ENCODE assay signal across 26 cellular contexts in the genomic region with DNA sequence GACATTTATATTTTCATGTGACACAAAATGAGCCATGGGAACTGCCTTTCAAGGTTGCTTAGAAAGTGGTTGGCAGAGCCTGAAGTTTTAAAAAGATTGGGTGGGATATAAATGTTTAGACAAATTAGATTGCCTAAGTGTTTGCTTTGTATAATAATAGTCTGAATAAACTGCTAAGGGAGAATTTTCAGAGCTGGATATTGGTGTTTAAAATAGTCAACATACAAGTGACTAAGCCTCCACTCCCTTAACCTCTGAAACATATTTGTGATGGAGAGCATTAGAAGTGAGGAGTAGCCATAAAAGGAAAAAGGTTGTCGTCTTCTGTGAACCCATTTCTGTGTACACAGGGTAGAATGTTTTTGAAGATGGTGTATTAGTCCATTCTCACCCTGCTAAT.
"Had no signal": no experiment of that assay in that cellular context is flagged by ENCODE, and none has a peak within 500 bp of the region (broad histone marks: within the 10 kb centered on the region; RNA-seq: fewer than 3 reads in every experiment).

No MANE protein-coding gene starts in this region.

- H3K36me3 Mint-ChIP-seq: activated CD8-positive, alpha-beta memory T cell treated with anti-CD3 and anti-CD28 coated beads, Interleukin-2, amount 10 ng/mL, durations not matched to agents 7 days and 5 days had no signal

- H3K27me3 ChIP-seq: breast epithelium, MG63 had no signal

- H3K36me3 ChIP-seq: breast epithelium had no signal

- H3K4me1 Mint-ChIP-seq: activated B cell treated with CpG ODN at 0.5 μM for 24 hours; activated CD4-positive, alpha-beta T cell treated with anti-CD3 and anti-CD28 coated beads, Interleukin-2, amount 10 ng/mL, durations not matched to agents 24 days and 14 days; activated CD8-positive, alpha-beta memory T cell treated with anti-CD3 and anti-CD28 coated beads, Interleukin-2, amount 10 ng/mL, durations not matched to agents 7 days and 5 days; activated naive CD8-positive, alpha-beta T cell treated with anti-CD3 and anti-CD28 coated beads, Interleukin-2, amount 50 U/mL, for 24 hours had no signal

- ATAC-seq: activated CD8-positive, alpha-beta memory T cell treated with anti-CD3 and anti-CD28 coated beads, Interleukin-2, amount 10 ng/mL, durations not matched to agents 7 days and 5 days; activated naive CD4-positive, alpha-beta T cell treated with anti-CD3 and anti-CD28 coated beads, Interleukin-2, amount 50 U/mL, for 72 hours; activated naive CD8-positive, alpha-beta T cell treated with anti-CD3 and anti-CD28 coated beads, Interleukin-2, amount 50 U/mL, for 24 hours; T-helper 17 cell had no signal

- H3K4me3 ChIP-seq: breast epithelium, MG63, PC-9 had no signal

- H3K9me3 ChIP-seq: breast epithelium had no signal

- H3K27me3 Mint-ChIP-seq: activated B cell treated with CpG ODN at 0.5 μM for 24 hours; activated CD4-positive, alpha-beta T cell treated with anti-CD3 and anti-CD28 coated beads, Interleukin-2, amount 10 ng/mL, durations not matched to agents 24 days and 14 days; activated CD8-positive, alpha-beta memory T cell treated with anti-CD3 and anti-CD28 coated beads, Interleukin-2, amount 10 ng/mL, durations not matched to agents 7 days and 5 days had no signal

- H3K4me1 ChIP-seq: breast epithelium had no signal

- H3K27ac ChIP-seq: breast epithelium, PC-9 had no signal

- DNase-seq: activated B cell treated with CpG ODN at 0.5 μM for 24 hours; activated CD4-positive, alpha-beta T cell treated with anti-CD3 and anti-CD28 coated beads for 1 hour; activated CD4-positive, alpha-beta T cell treated with anti-CD3 and anti-CD28 coated beads, Interleukin-2, amount 10 ng/mL, durations not matched to agents 24 days and 14 days; activated CD4-positive, alpha-beta T cell treated with anti-CD3 and anti-CD28 coated beads, Interleukin-2, amount 50 U/mL, for 48 hours; activated CD8-positive, alpha-beta memory T cell treated with anti-CD3 and anti-CD28 coated beads, Interleukin-2, amount 10 ng/mL, durations not matched to agents 7 days and 5 days; activated effector memory CD4-positive, alpha-beta T cell treated with Interleukin-2 at 50 U/mL for 16 hours; activated naive CD4-positive, alpha-beta T cell treated with Interleukin-2 at 50 U/mL for 16 hours; activated naive CD8-positive, alpha-beta T cell treated with anti-CD3 and anti-CD28 coated beads, Interleukin-2, amount 50 U/mL, for 24 hours; activated T-cell treated with anti-CD3 and anti-CD28 coated beads, Interleukin-2, amount 50 U/mL, for 24 hours; amniotic stem cell; caudate nucleus; MG63; MV-4-11; NCI-H1092 treated with DMSO at 0.1 percent for 48 hours; NCI-H1436; NCI-H187; NCI-H2081; NCI-H446; NCI-H524; PC-9; SIG-M5; T-helper 17 cell; T-helper 9 cell had no signal

- H3K4me3 Mint-ChIP-seq: activated B cell treated with CpG ODN at 0.5 μM for 24 hours; activated CD4-positive, alpha-beta T cell treated with anti-CD3 and anti-CD28 coated beads, Interleukin-2, amount 10 ng/mL, durations not matched to agents 24 days and 14 days; activated CD8-positive, alpha-beta memory T cell treated with anti-CD3 and anti-CD28 coated beads, Interleukin-2, amount 10 ng/mL, durations not matched to agents 7 days and 5 days; activated naive CD8-positive, alpha-beta T cell treated with anti-CD3 and anti-CD28 coated beads, Interleukin-2, amount 50 U/mL, for 24 hours; activated T-cell treated with anti-CD3 and anti-CD28 coated beads, Interleukin-2, amount 50 U/mL, for 24 hours; activated T-helper 1 cell treated with anti-CD3 and anti-CD28 coated beads, Interleukin-12 subunit alpha, Interleukin-12 subunit beta, Interleukin-2, Interleukin-4 antibody, amounts not matched to agents 30 ng/mL and 10 ng/mL and 1 ng/mL, durations not matched to agents 14 hours and 24 hours and 36 hours; T-helper 17 cell had no signal

- H3K27ac Mint-ChIP-seq: activated B cell treated with CpG ODN at 0.5 μM for 24 hours; activated CD4-positive, alpha-beta T cell treated with anti-CD3 and anti-CD28 coated beads, Interleukin-2, amount 10 ng/mL, durations not matched to agents 24 days and 14 days; activated CD8-positive, alpha-beta memory T cell treated with anti-CD3 and anti-CD28 coated beads, Interleukin-2, amount 10 ng/mL, durations not matched to agents 7 days and 5 days; activated naive CD4-positive, alpha-beta T cell treated with anti-CD3 and anti-CD28 coated beads, Interleukin-2, amount 50 U/mL, for 72 hours; activated naive CD8-positive, alpha-beta T cell treated with anti-CD3 and anti-CD28 coated beads, Interleukin-2, amount 50 U/mL, for 24 hours; activated T-cell treated with anti-CD3 and anti-CD28 coated beads, Interleukin-2, amount 50 U/mL, for 24 hours; activated T-helper 1 cell treated with anti-CD3 and anti-CD28 coated beads, Interleukin-12 subunit alpha, Interleukin-12 subunit beta, Interleukin-2, Interleukin-4 antibody, amounts not matched to agents 30 ng/mL and 10 ng/mL and 1 ng/mL, durations not matched to agents 14 hours and 24 hours and 36 hours; T-helper 17 cell had no signal
